In the genomic region with DNA sequence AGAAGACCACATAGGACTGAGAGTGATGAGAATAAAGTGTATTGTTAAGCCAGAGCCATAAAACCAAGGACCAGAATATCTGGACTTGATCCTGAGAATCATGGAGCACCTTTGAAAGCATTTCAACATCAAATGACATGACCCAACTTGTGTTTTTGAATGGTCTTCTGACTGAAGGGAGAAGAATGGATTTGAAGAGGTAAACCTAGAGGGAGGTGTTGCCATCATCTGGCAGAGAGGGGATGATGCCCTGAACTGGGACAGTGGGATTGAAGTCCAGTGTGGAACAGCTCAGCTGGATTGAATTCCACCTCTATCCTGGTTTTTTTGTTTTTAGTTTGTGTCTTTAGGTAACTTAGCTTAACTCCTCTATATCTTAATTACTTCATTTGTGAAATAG, we compare ENCODE assay signal across 2 cellular contexts.
TF ChIP-seq lines count a peak whose summit lies in the region.

No MANE protein-coding gene starts in this region.

TF ChIP-seq in H1, 55 proteins besides CTCF, POLR2A, EP300 and RAD21 (continued from another document):
- no peak for TF ChIP-seq GTF2F1 (IDR thresholded peaks at IDR 0.05; ENCODE audit: borderline replicate concordance, low read depth, low read length)
- TF ChIP-seq JUND (IDR thresholded peaks at IDR 0.05; ENCODE audit: low read length): no peak
- no peak for TF ChIP-seq TCF12 (IDR thresholded peaks at IDR 0.05; ENCODE audit: low read depth, low read length)
- no peak for TF ChIP-seq SIX5 (IDR thresholded peaks at IDR 0.05; ENCODE audit: low read depth, low read length)
- no peak for TF ChIP-seq KDM1A (IDR thresholded peaks at IDR 0.05; ENCODE audit: borderline replicate concordance, low read length)
- no peak for TF ChIP-seq SP4 (IDR thresholded peaks at IDR 0.05; ENCODE audit: low read length)
- TF ChIP-seq SAP30 (IDR thresholded peaks at IDR 0.05; ENCODE audit: insufficient read depth, insufficient replicate concordance, low read length): no peak
- TF ChIP-seq, protein P1, sequence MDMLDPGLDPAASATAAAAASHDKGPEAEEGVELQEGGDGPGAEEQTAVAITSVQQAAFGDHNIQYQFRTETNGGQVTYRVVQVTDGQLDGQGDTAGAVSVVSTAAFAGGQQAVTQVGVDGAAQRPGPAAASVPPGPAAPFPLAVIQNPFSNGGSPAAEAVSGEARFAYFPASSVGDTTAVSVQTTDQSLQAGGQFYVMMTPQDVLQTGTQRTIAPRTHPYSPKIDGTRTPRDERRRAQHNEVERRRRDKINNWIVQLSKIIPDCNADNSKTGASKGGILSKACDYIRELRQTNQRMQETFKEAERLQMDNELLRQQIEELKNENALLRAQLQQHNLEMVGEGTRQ (IDR thresholded peaks at IDR 0.05; ENCODE audit: low read length): no peak
- TF ChIP-seq CEBPB (IDR thresholded peaks at IDR 0.05; ENCODE audit: low read depth, low read length): no peak
- no peak for TF ChIP-seq HDAC6 (IDR thresholded peaks at IDR 0.05; ENCODE audit: low read depth, low read length)
- TF ChIP-seq CTBP2 (IDR thresholded peaks at IDR 0.05; ENCODE audit: borderline replicate concordance, insufficient read depth, insufficient read length, low read length): no peak
- TF ChIP-seq CBX8 (IDR thresholded peaks at IDR 0.05; ENCODE audit: borderline replicate concordance, low read depth, low read length): no peak
- no peak for TF ChIP-seq JUN (IDR thresholded peaks at IDR 0.05; ENCODE audit: low read depth, low read length)

TF ChIP-seq in SK-N-SH treated with all-trans-retinoic acid at 6 μM for 48 hours, 23 proteins besides CTCF, POLR2A, EP300 and RAD21 (continued from another document):
- TF ChIP-seq ZNF70 (CRISPR knock-in tag; IDR thresholded peaks at IDR 0.05) (no peak), ZNF565 (CRISPR knock-in tag; conservative IDR thresholded peaks at IDR 0.05; ENCODE audit: low read depth) (no peak), OSR1 (CRISPR knock-in tag; IDR thresholded peaks at IDR 0.05) (no peak), TCF4 (CRISPR knock-in tag; IDR thresholded peaks at IDR 0.05; ENCODE audit: borderline replicate concordance) (no peak), ZNF8 (CRISPR knock-in tag; IDR thresholded peaks at IDR 0.05) (no peak), ARNTL (CRISPR knock-in tag; IDR thresholded peaks at IDR 0.05; ENCODE audit: borderline replicate concordance, low read depth) (no peak), CSDC2 (CRISPR knock-in tag; IDR thresholded peaks at IDR 0.05) (no peak), GLIS3 (CRISPR knock-in tag; IDR thresholded peaks at IDR 0.05) (no peak), TOX (CRISPR knock-in tag; IDR thresholded peaks at IDR 0.05; ENCODE audit: borderline replicate concordance) (no peak), ZC3H10 (CRISPR knock-in tag; IDR thresholded peaks at IDR 0.05) (no peak)
- TF ChIP-seq, protein P2, sequence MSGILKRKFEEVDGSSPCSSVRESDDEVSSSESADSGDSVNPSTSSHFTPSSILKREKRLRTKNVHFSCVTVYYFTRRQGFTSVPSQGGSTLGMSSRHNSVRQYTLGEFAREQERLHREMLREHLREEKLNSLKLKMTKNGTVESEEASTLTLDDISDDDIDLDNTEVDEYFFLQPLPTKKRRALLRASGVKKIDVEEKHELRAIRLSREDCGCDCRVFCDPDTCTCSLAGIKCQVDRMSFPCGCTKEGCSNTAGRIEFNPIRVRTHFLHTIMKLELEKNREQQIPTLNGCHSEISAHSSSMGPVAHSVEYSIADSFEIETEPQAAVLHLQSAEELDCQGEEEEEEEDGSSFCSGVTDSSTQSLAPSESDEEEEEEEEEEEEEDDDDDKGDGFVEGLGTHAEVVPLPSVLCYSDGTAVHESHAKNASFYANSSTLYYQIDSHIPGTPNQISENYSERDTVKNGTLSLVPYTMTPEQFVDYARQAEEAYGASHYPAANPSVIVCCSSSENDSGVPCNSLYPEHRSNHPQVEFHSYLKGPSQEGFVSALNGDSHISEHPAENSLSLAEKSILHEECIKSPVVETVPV (CRISPR knock-in tag; IDR thresholded peaks at IDR 0.05): no peak
- TF ChIP-seq, protein P3, sequence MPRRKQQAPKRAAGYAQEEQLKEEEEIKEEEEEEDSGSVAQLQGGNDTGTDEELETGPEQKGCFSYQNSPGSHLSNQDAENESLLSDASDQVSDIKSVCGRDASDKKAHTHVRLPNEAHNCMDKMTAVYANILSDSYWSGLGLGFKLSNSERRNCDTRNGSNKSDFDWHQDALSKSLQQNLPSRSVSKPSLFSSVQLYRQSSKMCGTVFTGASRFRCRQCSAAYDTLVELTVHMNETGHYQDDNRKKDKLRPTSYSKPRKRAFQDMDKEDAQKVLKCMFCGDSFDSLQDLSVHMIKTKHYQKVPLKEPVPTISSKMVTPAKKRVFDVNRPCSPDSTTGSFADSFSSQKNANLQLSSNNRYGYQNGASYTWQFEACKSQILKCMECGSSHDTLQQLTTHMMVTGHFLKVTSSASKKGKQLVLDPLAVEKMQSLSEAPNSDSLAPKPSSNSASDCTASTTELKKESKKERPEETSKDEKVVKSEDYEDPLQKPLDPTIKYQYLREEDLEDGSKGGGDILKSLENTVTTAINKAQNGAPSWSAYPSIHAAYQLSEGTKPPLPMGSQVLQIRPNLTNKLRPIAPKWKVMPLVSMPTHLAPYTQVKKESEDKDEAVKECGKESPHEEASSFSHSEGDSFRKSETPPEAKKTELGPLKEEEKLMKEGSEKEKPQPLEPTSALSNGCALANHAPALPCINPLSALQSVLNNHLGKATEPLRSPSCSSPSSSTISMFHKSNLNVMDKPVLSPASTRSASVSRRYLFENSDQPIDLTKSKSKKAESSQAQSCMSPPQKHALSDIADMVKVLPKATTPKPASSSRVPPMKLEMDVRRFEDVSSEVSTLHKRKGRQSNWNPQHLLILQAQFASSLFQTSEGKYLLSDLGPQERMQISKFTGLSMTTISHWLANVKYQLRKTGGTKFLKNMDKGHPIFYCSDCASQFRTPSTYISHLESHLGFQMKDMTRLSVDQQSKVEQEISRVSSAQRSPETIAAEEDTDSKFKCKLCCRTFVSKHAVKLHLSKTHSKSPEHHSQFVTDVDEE (CRISPR knock-in tag; IDR thresholded peaks at IDR 0.05): no peak
